2 cellular contexts compared by ENCODE assay signal in genomic region chr9:129451089-129451656, GRCh38.
A peak's percentile ranks its signal among the peaks of the same experiment; 100 is the strongest.
TF ChIP-seq lines count a peak whose summit lies in the region.

No MANE protein-coding gene starts in this region.

TF ChIP-seq in IMR-90, 13 proteins besides CTCF, POLR2A, EP300 and RAD21:
- no peak for TF ChIP-seq FOS (IDR thresholded peaks at IDR 0.05; ENCODE audit: low read depth, low read length)

TF ChIP-seq in H1, 55 proteins besides CTCF, POLR2A, EP300 and RAD21:
- TF ChIP-seq MAX (IDR thresholded peaks at IDR 0.05) (no peak), TBP (IDR thresholded peaks at IDR 0.05; ENCODE audit: low read depth, low read length) (peak; percentile 54; the same call in 1 of the 2 replicates), SUZ12 (IDR thresholded peaks at IDR 0.05; ENCODE audit: low read length) (no peak)
